In genomic region chr15:69358850-69359249, GRCh38 we compare ENCODE assay signal across 12 cellular contexts. TPM values are rescaled to one million over a fixed set of nuclear protein-coding genes. Genes with fewer than 3 reads are reported as not detected.
DNase-seq lines count a peak whose midpoint lies in the region; ATAC-seq and TF ChIP-seq lines count a peak whose summit lies in the region.
"Had no signal": no experiment of that assay in that cellular context is flagged by ENCODE, and none has a peak within 500 bp of the region (broad histone marks: within the 10 kb centered on the region; RNA-seq: fewer than 3 reads in every experiment).

No MANE protein-coding gene starts in this region.

- peaks cover 17 to 31% of the 10 kb centered on the region in 2 experiments for H3K4me1 ChIP-seq in HCT116 (ENCODE audit: control insufficient read depth in 1 of 2, insufficient read depth in 2 of 2, low read length in 2 of 2)
- H3K4me1 ChIP-seq in endodermal cell (ENCODE audit: control insufficient read depth, insufficient read depth, low read length) = peaks cover 11% of the 10 kb centered on the region
- H3K4me1 ChIP-seq in neural progenitor cell = peaks cover 8% of the 10 kb centered on the region
- no peaks in the 10 kb centered on the region for H3K4me1 ChIP-seq in heart right ventricle

- H3K27me3 ChIP-seq in HCT116 (ENCODE audit: insufficient read depth, low read length) = no peaks in the 10 kb centered on the region
- H3K27me3 ChIP-seq in endodermal cell (ENCODE audit: control insufficient read depth, insufficient read depth, low read length, poor library complexity, severe bottlenecking) = no peaks in the 10 kb centered on the region
- H3K27me3 ChIP-seq in neural progenitor cell = no peaks in the 10 kb centered on the region
- no peaks in the 10 kb centered on the region for H3K27me3 ChIP-seq in heart right ventricle
- H3K27me3 ChIP-seq: BLaER1 treated with 17β-estradiol and CSF1 and Interleukin-3, amounts not matched to agents 10 nM and 100 nM had no signal

- TF ChIP-seq CTCF in HCT116 (IDR thresholded peaks at IDR 0.05 in 2 of 3, conservative IDR thresholded peaks at IDR 0.05 in 1 of 3; ENCODE audit: borderline replicate concordance in 1 of 3, insufficient read depth in 1 of 3, low read depth in 2 of 3, low read length in 2 of 3) (no peak), endodermal cell (conservative IDR thresholded peaks at IDR 0.05) (no peak), neural progenitor cell (IDR thresholded peaks at IDR 0.05) (no peak), type B pancreatic cell (conservative IDR thresholded peaks at IDR 0.05) (no peak), Calu3 (IDR thresholded peaks at IDR 0.05; ENCODE audit: unreplicated experiment) (no peak), heart right ventricle (IDR thresholded peaks at IDR 0.05) (no peak)

- H3K27me3 Mint-ChIP-seq in endodermal cell (ENCODE audit: insufficient read depth) (no peaks in the 10 kb centered on the region), neural progenitor cell (ENCODE audit: insufficient read depth, low read depth) (peaks cover 2% of the 10 kb centered on the region), type B pancreatic cell (no peaks in the 10 kb centered on the region), Calu3 (ENCODE audit: unreplicated experiment) (no peaks in the 10 kb centered on the region)

- CTCF ChIA-PET in HCT116 (lab: Charles Lee) (no interaction called here), Calu3 (lab: Charles Lee) (no interaction called here)

- H3K9me3 Mint-ChIP-seq in endodermal cell (peaks cover 2% of the 10 kb centered on the region), neural progenitor cell (peaks cover 5% of the 10 kb centered on the region), type B pancreatic cell (no peaks in the 10 kb centered on the region), Calu3 (ENCODE audit: low read depth, unreplicated experiment) (no peaks in the 10 kb centered on the region)
- H3K9me3 Mint-ChIP-seq: CD8-positive, alpha-beta memory T cell had no signal

- H3K36me3 Mint-ChIP-seq in endodermal cell (ENCODE audit: low read depth) = peaks cover 43% of the 10 kb centered on the region
- H3K36me3 Mint-ChIP-seq in neural progenitor cell = no peaks in the 10 kb centered on the region
- no peaks in the 10 kb centered on the region for H3K36me3 Mint-ChIP-seq in type B pancreatic cell
- H3K36me3 Mint-ChIP-seq in Calu3 (ENCODE audit: insufficient read depth, unreplicated experiment) = no peaks in the 10 kb centered on the region
- H3K36me3 Mint-ChIP-seq: CD8-positive, alpha-beta memory T cell had no signal

- no peaks in the 10 kb centered on the region for H4K20me1 ChIP-seq in HCT116 (ENCODE audit: insufficient read depth)
- H4K20me1 ChIP-seq in neural progenitor cell (ENCODE audit: low read depth) = no peaks in the 10 kb centered on the region
- H4K20me1 ChIP-seq: BLaER1 treated with 17β-estradiol and CSF1 and Interleukin-3, amounts not matched to agents 10 nM and 100 nM had no signal

- H3K4me3 Mint-ChIP-seq in endodermal cell (no peak overlapping the region), neural progenitor cell (peak overlapping the region; percentile 9), type B pancreatic cell (no peak overlapping the region), Calu3 (ENCODE audit: low read depth, unreplicated experiment) (no peak overlapping the region)
- H3K4me3 Mint-ChIP-seq: B cell; CD8-positive, alpha-beta memory T cell had no signal

- 60 to 95% methylated on average over 1 to 4 of the region's 4 CpGs for WGBS in endodermal cell (ENCODE audit: insufficient coverage in 1 of 2, insufficient read length in 1 of 2), 2 experiments
- 89 to 93% methylated on average over 4 of the region's 4 CpGs for WGBS in heart right ventricle, 2 donors

- no peak for TF ChIP-seq RAD21 in HCT116 (IDR thresholded peaks at IDR 0.05; ENCODE audit: low read depth)

- H3K9me2 ChIP-seq in HCT116 (ENCODE audit: insufficient read depth) = no peaks in the 10 kb centered on the region

- no peak overlapping the region for H3K4me3 ChIP-seq in HCT116 (replicated peaks in 1 of 2; ENCODE audit: low read depth in 1 of 2, low read length in 2 of 2)
- peak overlapping the region; percentile 1 for H3K4me3 ChIP-seq in endodermal cell (ENCODE audit: low read length)
- H3K4me3 ChIP-seq in neural progenitor cell = no peak overlapping the region
- H3K4me3 ChIP-seq in heart right ventricle = no peak overlapping the region
- H3K4me3 ChIP-seq: BLaER1 treated with 17β-estradiol and CSF1 and Interleukin-3, amounts not matched to agents 10 nM and 100 nM; HAP-1 had no signal

- H3K4me1 Mint-ChIP-seq in endodermal cell = peaks cover 41% of the 10 kb centered on the region
- H3K4me1 Mint-ChIP-seq in neural progenitor cell = peaks cover 24% of the 10 kb centered on the region
- peaks cover 20% of the 10 kb centered on the region for H3K4me1 Mint-ChIP-seq in type B pancreatic cell (ENCODE audit: unreplicated experiment)
- H3K4me1 Mint-ChIP-seq in Calu3 (ENCODE audit: low read depth, unreplicated experiment) = no peaks in the 10 kb centered on the region
- H3K4me1 Mint-ChIP-seq: B cell; CD8-positive, alpha-beta memory T cell had no signal

- BruUV-seq in HCT116 (replicated peaks; lab: Mats Ljungman, UMichigan) (no TSS peak), Calu3 (replicated peaks; lab: Mats Ljungman, UMichigan) (no TSS peak)

- POLR2A ChIA-PET in HCT116 (lab: Charles Lee) = no interaction called here

- H2AFZ ChIP-seq in HCT116 (ENCODE audit: low read depth, low read length, poor library complexity, severe bottlenecking) = no peak overlapping the region
- H2AFZ ChIP-seq in neural progenitor cell (replicated peaks) = no peak overlapping the region

- H3K79me2 ChIP-seq in HCT116 (ENCODE audit: insufficient read depth, low read length) (no peaks in the 10 kb centered on the region), neural progenitor cell (ENCODE audit: low read depth) (no peaks in the 10 kb centered on the region)

- H3K4me2 ChIP-seq in HCT116 (ENCODE audit: low read length) = peak overlapping the region; percentile 55
- H3K4me2 ChIP-seq in neural progenitor cell = no peak overlapping the region
- H3K4me2 ChIP-seq: BLaER1 treated with 17β-estradiol and CSF1 and Interleukin-3, amounts not matched to agents 10 nM and 100 nM had no signal

- DNase-seq in HCT116 (ENCODE audit: low read depth, low spot score) (no peak), endodermal cell (no peak), neural progenitor cell (ENCODE audit: low spot score) (no peak), type B pancreatic cell (ENCODE audit: extremely low spot score, unreplicated experiment) (no peak), Calu3 (no peak), heart right ventricle (no peak)
- no peak for DNase-seq in activated naive CD4-positive, alpha-beta T cell treated with anti-CD3 and anti-CD28 coated beads, Interleukin-2, amount 50 U/mL, for 16 hours
- DNase-seq: CD8-positive, alpha-beta memory T cell; COR-L47 had no signal

- ATAC-seq in HCT116 (no peak), heart right ventricle (no peak)

- H3K36me3 ChIP-seq in HCT116 (ENCODE audit: control insufficient read depth in 1 of 2, insufficient read depth in 2 of 2, low read length in 2 of 2) (no peaks in the 10 kb centered on the region; a peak in 1 of 4 replicates), endodermal cell (ENCODE audit: control insufficient read depth, insufficient read depth, low read length) (peaks cover 30% of the 10 kb centered on the region), neural progenitor cell (no peaks in the 10 kb centered on the region), heart right ventricle (no peaks in the 10 kb centered on the region)
- H3K36me3 ChIP-seq: BLaER1 treated with 17β-estradiol and CSF1 and Interleukin-3, amounts not matched to agents 10 nM and 100 nM; HAP-1 had no signal

- no peak overlapping the region for H3K9ac ChIP-seq in HCT116 (ENCODE audit: low read length)
- no peak overlapping the region for H3K9ac ChIP-seq in endodermal cell (ENCODE audit: extremely low read depth, low read length, poor library complexity, severe bottlenecking)
- no peak overlapping the region for H3K9ac ChIP-seq in neural progenitor cell
- H3K9ac ChIP-seq: BLaER1 treated with 17β-estradiol and CSF1 and Interleukin-3, amounts not matched to agents 10 nM and 100 nM had no signal

- no peak for TF ChIP-seq POLR2A in HCT116 (IDR thresholded peaks at IDR 0.05; ENCODE audit: borderline replicate concordance, extremely low read depth, insufficient read depth, insufficient read length)

- no peaks in the 10 kb centered on the region for H3K9me3 ChIP-seq in HCT116 (ENCODE audit: control insufficient read depth in 1 of 2, insufficient read depth in 1 of 2, low read depth in 1 of 2, low read length in 2 of 2)
- H3K9me3 ChIP-seq in endodermal cell (ENCODE audit: control insufficient read depth, low read length) = peaks cover 10% of the 10 kb centered on the region
- H3K9me3 ChIP-seq in neural progenitor cell (ENCODE audit: low read depth) = no peaks in the 10 kb centered on the region
- no peaks in the 10 kb centered on the region for H3K9me3 ChIP-seq in heart right ventricle
- H3K9me3 ChIP-seq: BLaER1 treated with 17β-estradiol and CSF1 and Interleukin-3, amounts not matched to agents 10 nM and 100 nM; HAP-1 had no signal

- H3K27ac ChIP-seq in HCT116 (ENCODE audit: low read depth, low read length) (no peak overlapping the region), endodermal cell (ENCODE audit: low read depth, low read length) (no peak overlapping the region), neural progenitor cell (no peak overlapping the region), heart right ventricle (no peak overlapping the region)
- H3K27ac ChIP-seq: BLaER1 treated with 17β-estradiol and CSF1 and Interleukin-3, amounts not matched to agents 10 nM and 100 nM had no signal

- H3K27ac Mint-ChIP-seq in endodermal cell = peak overlapping the region; percentile 90
- no peak overlapping the region for H3K27ac Mint-ChIP-seq in neural progenitor cell
- peak overlapping the region; percentile 82 for H3K27ac Mint-ChIP-seq in type B pancreatic cell
- H3K27ac Mint-ChIP-seq in Calu3 (ENCODE audit: unreplicated experiment) = no peak overlapping the region
- H3K27ac Mint-ChIP-seq: B cell; CD8-positive, alpha-beta memory T cell had no signal

- intact Hi-C loops in HCT116 (cut with micrococcal nuclease) = no loop called here
- intact Hi-C loops in Calu3 (cut with micrococcal nuclease; ENCODE audit: unreplicated experiment) = no loop called here
- intact Hi-C loops in heart right ventricle (cut with DNase I) = no loop called here

- H3F3A ChIP-seq in neural progenitor cell (ENCODE audit: low read depth) = no peaks in the 10 kb centered on the region

- RAD21 ChIA-PET in HCT116 (lab: Charles Lee; ENCODE audit: low non-redundant PET in 1 of 2, low total read pairs in 2 of 2, uncharacterized antibody in 2 of 2, unreplicated experiment in 2 of 2) = no interaction called here

TF ChIP-seq in HCT116, 20 proteins besides CTCF, POLR2A, EP300 and RAD21 (continues in another document):
- TF ChIP-seq EGR1 (IDR thresholded peaks at IDR 0.05; ENCODE audit: low read depth) = no peak

RNA-seq across cellular contexts. Expression of gene KIF23, which starts 55.3 kb away (rescaled TPM):
- total RNA-seq in HCT116 (2021; ENCODE audit: unreplicated experiment) (83.7 TPM), endodermal cell (10 to 100 TPM; 53.4 to 82.6 TPM), neural progenitor cell (ENCODE audit: low replicate concordance) (115 and 193 TPM in 2 replicates), type B pancreatic cell (ENCODE audit: low replicate concordance) (31.8 and 48.1 TPM in 2 replicates), Calu3 (2022) (71.8 and 108 TPM in 2 replicates), heart right ventricle (1 to 10 TPM in 5 of 10 donors, under 1 TPM in 5; 0.17 to 3.4 (median 0.83) TPM)
- 62.8 and 80.8 TPM in 2 replicates for polyA plus RNA-seq in HCT116 (2012)
- 58.7 TPM for polyA plus RNA-seq in endodermal cell (2013, experiment 1 of 2)
- polyA plus RNA-seq in endodermal cell (2013, experiment 2 of 2) = 62.1 TPM
- polyA plus RNA-seq in heart right ventricle = under 1 TPM; 0.22 to 0.32 TPM

Comparison
In these comparisons a context has a peak if more than half of its experiments do, and no peak if none do; other contexts are left out.
1. H3K27ac Mint-ChIP-seq: peak in endodermal cell (single experiment) and type B pancreatic cell (single experiment); none in neural progenitor cell (single experiment) and Calu3 (single experiment).